Comparison of ENCODE assay signal across 11 cellular contexts in the genomic region with DNA sequence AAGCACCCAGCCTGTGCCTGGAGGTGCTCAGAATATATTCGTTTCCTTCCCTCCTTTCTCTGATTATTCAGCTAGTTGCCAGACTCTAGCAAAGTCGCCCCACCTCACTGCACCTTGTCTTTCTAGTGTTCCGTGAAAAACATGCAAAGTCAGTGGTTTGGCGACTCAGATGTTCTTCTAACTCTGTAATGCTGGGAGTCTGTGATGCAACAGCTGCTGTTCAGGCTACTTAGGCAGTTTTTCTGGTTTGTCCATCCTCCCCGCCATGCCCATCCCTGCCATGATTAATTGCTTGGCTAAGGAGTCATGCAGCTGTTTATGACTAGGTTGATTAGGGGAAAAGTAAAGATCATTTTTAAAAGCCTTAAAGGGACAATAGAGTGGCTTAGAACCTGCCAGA.
A peak's percentile ranks its signal among the peaks of the same experiment; 100 is the strongest.
DNase-seq lines count a peak whose midpoint lies in the region; ATAC-seq, FAIRE-seq and TF ChIP-seq lines count a peak whose summit lies in the region.
"Had no signal": no experiment of that assay in that cellular context is flagged by ENCODE, and none has a peak within 500 bp of the region (broad histone marks: within the 10 kb centered on the region; RNA-seq: fewer than 3 reads in every experiment).

No MANE protein-coding gene starts in this region.

- peak; percentile 24 to 50; a peak in 2 of 6 replicates for ATAC-seq in A549
- ATAC-seq in GM21619 (IDR thresholded peaks at IDR 0.05; ENCODE audit: unreplicated experiment): peak; percentile 100
- ATAC-seq in right lobe of liver: no peak

- TF ChIP-seq EP300 in A549 (IDR thresholded peaks at IDR 0.05): no peak

- TF ChIP-seq CTCF in A549 (IDR thresholded peaks at IDR 0.05) (no peak), right lobe of liver (IDR thresholded peaks at IDR 0.05) (no peak), adrenal gland (IDR thresholded peaks at IDR 0.05) (no peak)

- H3K27me3 ChIP-seq in right lobe of liver: no peaks in the 10 kb centered on the region
- H3K27me3 ChIP-seq in adrenal gland: no peaks in the 10 kb centered on the region
- H3K27me3 ChIP-seq: BLaER1 had no signal

- no peak for TF ChIP-seq RAD21 in A549 (conservative IDR thresholded peaks at IDR 0.05 in 1 of 2, IDR thresholded peaks at IDR 0.05 in 1 of 2)

- peak in 1 of 2 experiments; percentile 22 for DNase-seq in A549 (ENCODE audit: low read depth in 1 of 2, low spot score in 1 of 2)
- DNase-seq in NCI-H526 (lab: John Stamatoyannopoulos, UW): peak; percentile 71 to 75
- DNase-seq in fibroblast of gingiva (ENCODE audit: low read depth): peak; percentile 27
- DNase-seq in middle frontal gyrus (ENCODE audit: extremely low spot score, low spot score): no peak
- no peak for DNase-seq in right lobe of liver
- DNase-seq in adrenal gland: no peak
- no peak for DNase-seq in anterior cingulate cortex (lab: John Stamatoyannopoulos, UW)
- DNase-seq: activated naive CD4-positive, alpha-beta T cell treated with anti-CD3 and anti-CD28 coated beads, Interleukin-2, amount 10 ng/mL, durations not matched to agents 7 days and 5 days had no signal

- H3K36me3 ChIP-seq in right lobe of liver: no peaks in the 10 kb centered on the region
- no peaks in the 10 kb centered on the region for H3K36me3 ChIP-seq in adrenal gland (replicated peaks in 1 of 2)
- H3K36me3 ChIP-seq: BLaER1 had no signal

- intact Hi-C loops in right lobe of liver (cut with DNase I) (no loop called here), adrenal gland (cut with DNase I) (no loop called here)

- H3K9me3 ChIP-seq in A549 (no peaks in the 10 kb centered on the region), right lobe of liver (no peaks in the 10 kb centered on the region), adrenal gland (replicated peaks in 1 of 3) (no peaks in the 10 kb centered on the region)
- H3K9me3 ChIP-seq: BLaER1 had no signal

- 34% methylated on average over 5 of the region's 5 CpGs for WGBS in A549 (ENCODE audit: missing lambda C conversion rate)
- WGBS in right lobe of liver (ENCODE audit: insufficient coverage, low coverage, low lambda C conversion rate, missing lambda C conversion rate): 57% methylated on average over 4 of the region's 5 CpGs
- 74 to 81% (median 76%) methylated on average over 5 of the region's 5 CpGs for WGBS in adrenal gland, 4 donors

- TF ChIP-seq POLR2A in A549 (IDR thresholded peaks at IDR 0.05; ENCODE audit: low read length) (no peak), right lobe of liver (IDR thresholded peaks at IDR 0.05) (no peak), adrenal gland (IDR thresholded peaks at IDR 0.05) (no peak)

- POLR2A ChIA-PET in A549 (lab: Yijun Ruan, JAX): no interaction called here

- 0 out of 6 replicates have a peak overlapping the region, but pooled peaks of 1 of the 2 experiments have one; percentile 15 for H3K27ac ChIP-seq in A549
- H3K27ac ChIP-seq in right lobe of liver: no peak overlapping the region
- H3K27ac ChIP-seq in adrenal gland: no peak overlapping the region
- H3K27ac ChIP-seq: BLaER1 had no signal

- CTCF ChIA-PET in A549 (lab: Yijun Ruan, JAX): no interaction called here

- no peak overlapping the region for H3K4me2 ChIP-seq in A549
- H3K4me2 ChIP-seq: BLaER1 had no signal

- H3K4me3 ChIP-seq in A549 (no peak overlapping the region), right lobe of liver (no peak overlapping the region), adrenal gland (no peak overlapping the region)
- H3K4me3 ChIP-seq: BLaER1, skin epidermis had no signal

- no peak for FAIRE-seq in A549 (lab: Jason Lieb, UNC)

- peaks cover 10% of the 10 kb centered on the region; the same call in 1 of the 3 replicates for H3K4me1 ChIP-seq in A549
- no peaks in the 10 kb centered on the region for H3K4me1 ChIP-seq in right lobe of liver
- no peaks in the 10 kb centered on the region for H3K4me1 ChIP-seq in adrenal gland (replicated peaks in 1 of 2)
- H3K4me1 ChIP-seq: BLaER1 had no signal

TF ChIP-seq in A549, 52 proteins besides CTCF, POLR2A, EP300 and RAD21:
- TF ChIP-seq TFCP2L1 (CRISPR knock-in tag; IDR thresholded peaks at IDR 0.05): no peak

Comparison
In these comparisons a context has a peak if more than half of its experiments do, and no peak if none do; other contexts are left out.
1. ATAC-seq: peak in A549 (2 of 2) and GM21619 (single experiment); none in right lobe of liver (0 of 4).
2. DNase-seq: peak in NCI-H526 (2 of 2) and fibroblast of gingiva (single experiment); none in middle frontal gyrus (single experiment), right lobe of liver (0 of 3), adrenal gland (0 of 7) and anterior cingulate cortex (0 of 58).